In the genomic region with DNA sequence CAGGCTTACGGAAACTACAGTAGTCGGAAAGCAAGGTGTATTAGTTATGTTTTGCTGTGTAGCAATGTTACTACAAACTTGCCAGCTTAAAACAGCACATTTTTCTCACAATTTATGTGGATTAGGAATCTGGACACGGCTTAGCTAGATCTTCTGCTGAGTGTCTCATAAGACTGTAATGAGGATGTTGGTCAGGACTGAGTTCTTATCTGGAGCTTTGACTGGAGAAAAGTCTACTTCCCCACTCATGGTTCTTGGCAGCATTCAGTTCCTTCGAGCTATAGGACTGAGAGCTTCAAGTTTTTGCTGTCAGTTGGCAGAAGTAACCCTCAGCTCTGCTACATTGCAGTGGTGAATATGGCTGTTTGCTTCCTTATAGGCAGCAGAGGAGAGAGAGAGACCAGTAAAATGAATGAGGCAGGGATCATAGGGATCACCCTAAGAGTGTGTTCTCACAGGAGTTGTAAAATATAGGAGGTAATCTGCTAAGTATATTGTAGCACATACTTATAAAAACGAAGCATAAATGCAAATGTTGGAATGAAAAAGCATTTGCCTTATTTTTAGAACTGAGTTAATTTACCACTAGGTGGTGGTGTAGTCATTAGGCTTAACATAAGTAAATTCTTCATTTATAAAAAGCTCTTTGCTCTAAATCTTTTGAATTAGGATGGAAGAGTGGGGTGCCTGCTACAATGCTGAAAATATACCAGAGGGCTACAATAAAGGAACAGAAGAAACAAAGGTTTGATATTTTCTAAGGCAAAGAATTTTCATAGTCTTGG, we compare ENCODE assay signal across 10 cellular contexts. TPM values are rescaled to one million over a fixed set of nuclear protein-coding genes. Genes with fewer than 3 reads are reported as not detected.
DNase-seq lines count a peak whose midpoint lies in the region; ATAC-seq, FAIRE-seq and TF ChIP-seq lines count a peak whose summit lies in the region.
"Had no signal": no experiment of that assay in that cellular context is flagged by ENCODE, and none has a peak within 500 bp of the region (broad histone marks: within the 10 kb centered on the region; RNA-seq: fewer than 3 reads in every experiment).

No MANE protein-coding gene starts in this region.

- WGBS in heart right ventricle, 2 donors, result 64 to 66% methylated on average over 5 of the region's 5 CpGs

- no peaks in the 10 kb centered on the region for H3K4me1 ChIP-seq in heart right ventricle
- H3K4me1 ChIP-seq: uterus had no signal

- FAIRE-seq in urothelium cell line (lab: Jason Lieb, UNC), result no peak

- H3K27ac ChIP-seq in heart right ventricle (no peak overlapping the region), RWPE1 (no peak overlapping the region)
- H3K27ac ChIP-seq: uterus had no signal

- TF ChIP-seq CTCF in heart right ventricle (IDR thresholded peaks at IDR 0.05) (peak in 6 of 9 donors; percentile 10 to 43 (median 24)), RWPE1 (conservative IDR thresholded peaks at IDR 0.05; ENCODE audit: low read depth) (peak; percentile 14; the same call in 1 of the 2 replicates), fibroblast of villous mesenchyme (IDR thresholded peaks at IDR 0.05; ENCODE audit: insufficient read depth, low read depth, low read length) (peak; percentile 28)

- DNase-seq in heart right ventricle (no peak), Right ventricle myocardium inferior (ENCODE audit: missing footprints) (no peak), RWPE1 (ENCODE audit: low spot score) (no peak), fibroblast of villous mesenchyme (ENCODE audit: low read depth) (peak; percentile 10), urothelium cell line (ENCODE audit: low spot score) (no peak), NCI-H2227 (lab: John Stamatoyannopoulos, UW; ENCODE audit: unreplicated experiment) (no peak)
- no peak for DNase-seq in stimulated activated CD4-positive, alpha-beta T cell treated with anti-CD3 and anti-CD28 coated beads, Interleukin-1b, Interleukin-23, amount 100 ng/mL, for 48 hours
- DNase-seq: activated naive CD8-positive, alpha-beta T cell treated with anti-CD3 and anti-CD28 coated beads, Interleukin-2, amount 10 ng/mL, durations not matched to agents 7 days and 5 days; uterus had no signal

- intact Hi-C loops in heart right ventricle (cut with DNase I) (no loop called here), Right ventricle myocardium inferior (cut with DNase I) (no loop called here)

- peaks cover 0 to 11% (median 0%) of the 10 kb centered on the region in 7 donors for H3K27me3 ChIP-seq in heart right ventricle
- H3K27me3 ChIP-seq: uterus had no signal

- H3K4me3 ChIP-seq in heart right ventricle, result no peak overlapping the region
- H3K4me3 ChIP-seq in fibroblast of villous mesenchyme (ENCODE audit: low read depth, low read length), result no peak overlapping the region
- H3K4me3 ChIP-seq: uterus had no signal

- POLR2A ChIA-PET in RWPE1 (lab: Yijun Ruan, JAX; ENCODE audit: low non-redundant PET), result no interaction called here

- ATAC-seq in heart right ventricle, result no peak
- no peak for ATAC-seq in Right ventricle myocardium inferior
- no peak for ATAC-seq in HG02885 (IDR thresholded peaks at IDR 0.05; ENCODE audit: poor library complexity, unreplicated experiment)

- H3K9me3 ChIP-seq in heart right ventricle, result no peaks in the 10 kb centered on the region
- H3K9me3 ChIP-seq: uterus had no signal

- CTCF ChIA-PET in RWPE1 (lab: Yijun Ruan, JAX), result interaction anchor here (0.6 to 0.7 kb wide), 2 partner anchors 31 to 324 kb away, joined by 3 to 4 read pairs; no protein-coding TSS in a partner anchor

- H3K36me3 ChIP-seq in heart right ventricle, result peaks cover 0 to 78% (median 0%) of the 10 kb centered on the region in 9 donors
- H3K36me3 ChIP-seq: uterus had no signal

RNA-seq across cellular contexts. Expression of a gene that starts 38.6 kb away (rescaled TPM):
- total RNA-seq in heart right ventricle (10 to 100 TPM; 17.3 to 36.6 (median 22.7) TPM), Right ventricle myocardium inferior (15.7 TPM), fibroblast of villous mesenchyme (47.9 and 56.7 TPM in 2 replicates)
- 10 to 100 TPM; 17.6 to 19.5 TPM for polyA plus RNA-seq in heart right ventricle
